Comparison of ENCODE assay signal across 1 cellular context in genomic region chr2:3379647-3380534, GRCh38.
TF ChIP-seq lines count a peak whose summit lies in the region.

Gene TRAPPC12 (plus strand): TSS chr2:3379694. CDS start chr2:3387624, 7,930 bp downstream.

TF ChIP-seq in GM12878, 131 proteins besides CTCF, POLR2A, EP300 and RAD21 (continued from another document and continues in another):
- TF ChIP-seq STAT1 (conservative IDR thresholded peaks at IDR 0.05): peak; percentile 86
- peak; percentile 28; the same call in 1 of the 2 replicates for TF ChIP-seq CBX5 (IDR thresholded peaks at IDR 0.05; ENCODE audit: low read depth)
- peak in 1 of 2 experiments; percentile 32; a peak in 1 of 4 replicates for TF ChIP-seq ETV6 (conservative IDR thresholded peaks at IDR 0.05 in 1 of 2, IDR thresholded peaks at IDR 0.05 in 1 of 2; ENCODE audit: borderline replicate concordance in 1 of 2, low read depth in 1 of 2)
- peak; percentile 15; the same call in 1 of the 2 replicates for TF ChIP-seq BCL11A (IDR thresholded peaks at IDR 0.05; ENCODE audit: low read depth, low read length)
- TF ChIP-seq CREB1 (IDR thresholded peaks at IDR 0.05; ENCODE audit: low read depth): peak; percentile 76; the same call in 1 of the 2 replicates
- no peak for TF ChIP-seq TCF12 (IDR thresholded peaks at IDR 0.05; ENCODE audit: low read depth, low read length)
- TF ChIP-seq WRNIP1 (IDR thresholded peaks at IDR 0.05; ENCODE audit: borderline replicate concordance, low read depth, low read length): no peak
- no peak for TF ChIP-seq ATF7 (IDR thresholded peaks at IDR 0.05; ENCODE audit: low read depth)
- no peak for TF ChIP-seq ATF2 (IDR thresholded peaks at IDR 0.05; ENCODE audit: low read length)
- no peak for TF ChIP-seq PBX3 (IDR thresholded peaks at IDR 0.05; ENCODE audit: insufficient replicate concordance, low read depth, low read length)
- TF ChIP-seq NRF1 (conservative IDR thresholded peaks at IDR 0.05; ENCODE audit: low read depth, low read length): peak; percentile 73
- peak; percentile 75 for TF ChIP-seq NR2F1 (conservative IDR thresholded peaks at IDR 0.05)
- peak; percentile 43 for TF ChIP-seq MYC (IDR thresholded peaks at IDR 0.05; ENCODE audit: insufficient read depth, insufficient read length, insufficient replicate concordance, low read length, severe bottlenecking)
- TF ChIP-seq TCF3 (IDR thresholded peaks at IDR 0.05; ENCODE audit: borderline replicate concordance, insufficient read depth, low read depth, low read length): 0 out of 2 replicates have a peak, but pooled peaks have one; percentile 52
- TF ChIP-seq NKRF (conservative IDR thresholded peaks at IDR 0.05): peak; percentile 89
- TF ChIP-seq BACH1 (IDR thresholded peaks at IDR 0.05; ENCODE audit: borderline replicate concordance): peak; percentile 56; the same call in 1 of the 2 replicates
- peak; percentile 29 for TF ChIP-seq MEF2B (IDR thresholded peaks at IDR 0.05; ENCODE audit: partially characterized antibody, poor library complexity, severe bottlenecking)
- peak; percentile 91 for TF ChIP-seq IKZF1 (conservative IDR thresholded peaks at IDR 0.05)
- peak; percentile 94 for TF ChIP-seq NR2C1 (IDR thresholded peaks at IDR 0.05)
- peak; percentile 26 for TF ChIP-seq RUNX3 (IDR thresholded peaks at IDR 0.05; ENCODE audit: low read length)
- peak; percentile 93 for TF ChIP-seq LARP7 (IDR thresholded peaks at IDR 0.05)
- TF ChIP-seq GABPA (IDR thresholded peaks at IDR 0.05; ENCODE audit: low read depth): peak; percentile 92
- TF ChIP-seq BRCA1 (IDR thresholded peaks at IDR 0.05; ENCODE audit: low read depth, low read length): no peak
- TF ChIP-seq RBBP5 (conservative IDR thresholded peaks at IDR 0.05): no peak
- no peak; the same call in 1 of the 2 replicates for TF ChIP-seq MTA3 (IDR thresholded peaks at IDR 0.05; ENCODE audit: borderline replicate concordance, low read length)
- TF ChIP-seq KAT2A (conservative IDR thresholded peaks at IDR 0.05; ENCODE audit: control insufficient read depth, low read depth, low read length): no peak
- peak; percentile 62 for TF ChIP-seq SIN3A (IDR thresholded peaks at IDR 0.05; ENCODE audit: low read depth, low read length)
- TF ChIP-seq ZBTB4 (CRISPR knock-in tag; IDR thresholded peaks at IDR 0.05): no peak
- peak; percentile 44; the same call in 1 of the 2 replicates for TF ChIP-seq ZNF207 (IDR thresholded peaks at IDR 0.05; ENCODE audit: borderline replicate concordance)
- TF ChIP-seq USF1 (IDR thresholded peaks at IDR 0.05; ENCODE audit: borderline replicate concordance, extremely low read length, insufficient read depth, low read depth, low read length): no peak
- no peak for TF ChIP-seq BMI1 (IDR thresholded peaks at IDR 0.05; ENCODE audit: borderline replicate concordance)
- TF ChIP-seq BHLHE40 (IDR thresholded peaks at IDR 0.05; ENCODE audit: borderline replicate concordance in 1 of 2, low read depth in 2 of 2, low read length in 1 of 2): peak; percentile 69 to 86
- TF ChIP-seq ZBTB33 (IDR thresholded peaks at IDR 0.05): no peak
- no peak for TF ChIP-seq CUX1 (IDR thresholded peaks at IDR 0.05; ENCODE audit: insufficient replicate concordance, low read depth, low read length)
- no peak for TF ChIP-seq MLLT1 (IDR thresholded peaks at IDR 0.05)
- TF ChIP-seq NBN (IDR thresholded peaks at IDR 0.05): peak; percentile 82
- TF ChIP-seq E4F1 (IDR thresholded peaks at IDR 0.05; ENCODE audit: borderline replicate concordance, partially characterized antibody): no peak
- TF ChIP-seq IKZF2 (IDR thresholded peaks at IDR 0.05): peak; percentile 54 to 68
- peak; percentile 92 for TF ChIP-seq POLR2AphosphoS5 (IDR thresholded peaks at IDR 0.05; ENCODE audit: low read length)
